ENCODE assay signal across 1 cellular context in genomic region chr4:107999932-108000539, GRCh38.
TF ChIP-seq lines count a peak whose summit lies in the region.

No MANE protein-coding gene starts in this region.

TF ChIP-seq in K562, 482 proteins besides CTCF, POLR2A, EP300 and RAD21 (continued from another document and continues in another):
- TF ChIP-seq BRF2 (IDR thresholded peaks at IDR 0.05; ENCODE audit: borderline replicate concordance, insufficient read depth, insufficient read length): no peak
- TF ChIP-seq PCBP2 (IDR thresholded peaks at IDR 0.05; ENCODE audit: low read depth, low read length, poor library complexity, severe bottlenecking): no peak
- no peak for TF ChIP-seq ZNF586 (CRISPR knock-in tag; conservative IDR thresholded peaks at IDR 0.05)
- no peak for TF ChIP-seq DLX4 (CRISPR knock-in tag; IDR thresholded peaks at IDR 0.05)
- TF ChIP-seq SRSF7 (optimal IDR thresholded peaks at IDR 0.05; ENCODE audit: low read depth, low read length): no peak
- TF ChIP-seq SREBF1 (IDR thresholded peaks at IDR 0.05; ENCODE audit: borderline replicate concordance, low read depth, low read length): no peak
- TF ChIP-seq KLF10 (CRISPR knock-in tag; IDR thresholded peaks at IDR 0.05): no peak
- no peak for TF ChIP-seq YY1 (IDR thresholded peaks at IDR 0.05; ENCODE audit: borderline replicate concordance in 1 of 3, control insufficient read depth in 1 of 3, extremely low read depth in 1 of 3, insufficient read depth in 3 of 3, insufficient read length in 1 of 3, insufficient replicate concordance in 2 of 3, low read depth in 1 of 3, low read length in 2 of 3)
- no peak for TF ChIP-seq MBD2 (IDR thresholded peaks at IDR 0.05; ENCODE audit: borderline replicate concordance, low read depth)
- no peak for TF ChIP-seq DMBX1 (CRISPR knock-in tag; IDR thresholded peaks at IDR 0.05; ENCODE audit: borderline replicate concordance)
- 0 out of 2 replicates have a peak, but pooled peaks have one; percentile 22 for TF ChIP-seq POLR2H (tag; IDR thresholded peaks at IDR 0.05; ENCODE audit: low read depth)
- TF ChIP-seq SNAPC5 (CRISPR knock-in tag; IDR thresholded peaks at IDR 0.05): no peak
- TF ChIP-seq TFAM (CRISPR knock-in tag; conservative IDR thresholded peaks at IDR 0.05): no peak
- no peak for TF ChIP-seq E2F6 (IDR thresholded peaks at IDR 0.05; ENCODE audit: borderline replicate concordance in 1 of 2, extremely low read depth in 1 of 2, insufficient read depth in 1 of 2, insufficient read length in 1 of 2, low read depth in 1 of 2, low read length in 1 of 2, poor library complexity in 1 of 2, severe bottlenecking in 1 of 2)
- TF ChIP-seq GTF2E2 (tag; IDR thresholded peaks at IDR 0.05): no peak
- TF ChIP-seq ZNF518B (CRISPR knock-in tag; IDR thresholded peaks at IDR 0.05): no peak
- no peak for TF ChIP-seq ZNF232 (CRISPR knock-in tag; IDR thresholded peaks at IDR 0.05)
- 0 out of 4 replicates have a peak, but pooled peaks of 1 of the 2 experiments have one; percentile 28 for TF ChIP-seq ZNF318 (IDR thresholded peaks at IDR 0.05; ENCODE audit: borderline replicate concordance in 1 of 2, low read depth in 1 of 2)
- no peak for TF ChIP-seq LCOR (CRISPR knock-in tag; IDR thresholded peaks at IDR 0.05)
- TF ChIP-seq ELF4 (CRISPR knock-in tag; IDR thresholded peaks at IDR 0.05): no peak
- no peak; the same call in 1 of the 2 replicates for TF ChIP-seq ARID1B (IDR thresholded peaks at IDR 0.05)
- no peak for TF ChIP-seq DACH1 (IDR thresholded peaks at IDR 0.05; ENCODE audit: partially characterized antibody)
- TF ChIP-seq JUNB (CRISPR knock-in tag; conservative IDR thresholded peaks at IDR 0.05): no peak
- no peak for TF ChIP-seq ETS2 (tag; IDR thresholded peaks at IDR 0.05; ENCODE audit: borderline replicate concordance, poor library complexity, severe bottlenecking)
- TF ChIP-seq MTA1 (IDR thresholded peaks at IDR 0.05; ENCODE audit: borderline replicate concordance): no peak
- TF ChIP-seq MECOM (CRISPR knock-in tag; IDR thresholded peaks at IDR 0.05): 0 out of 2 replicates have a peak, but pooled peaks have one; percentile 3
- TF ChIP-seq ARID2 (IDR thresholded peaks at IDR 0.05): no peak
- no peak for TF ChIP-seq ZBTB33 (CRISPR knock-in tag; IDR thresholded peaks at IDR 0.05)
- TF ChIP-seq SMARCE1 (IDR thresholded peaks at IDR 0.05): no peak; the same call in 1 of the 2 replicates
- TF ChIP-seq NFIX (CRISPR knock-in tag; IDR thresholded peaks at IDR 0.05; ENCODE audit: low read depth): no peak
- no peak for TF ChIP-seq EHMT2 (IDR thresholded peaks at IDR 0.05)
- TF ChIP-seq CREBBP (IDR thresholded peaks at IDR 0.05; ENCODE audit: low read depth, low read length): no peak
- peak; percentile 55; the same call in 1 of the 2 replicates for TF ChIP-seq CTBP1 (IDR thresholded peaks at IDR 0.05; ENCODE audit: borderline replicate concordance)
- TF ChIP-seq GTF2F1 (IDR thresholded peaks at IDR 0.05; ENCODE audit: low read depth, low read length): no peak
- no peak for TF ChIP-seq ZNF280B (CRISPR knock-in tag; IDR thresholded peaks at IDR 0.05)
- TF ChIP-seq RBM14 (IDR thresholded peaks at IDR 0.05; ENCODE audit: borderline replicate concordance, insufficient read depth, low read depth, low read length): no peak
- TF ChIP-seq SMC3 (conservative IDR thresholded peaks at IDR 0.05; ENCODE audit: insufficient read depth, low read depth, low read length): no peak
- no peak for TF ChIP-seq L3MBTL2 (IDR thresholded peaks at IDR 0.05)
- no peak for TF ChIP-seq ZNF212 (CRISPR knock-in tag; IDR thresholded peaks at IDR 0.05)
- peak; percentile 31; the same call in 1 of the 2 replicates for TF ChIP-seq HDAC2 (IDR thresholded peaks at IDR 0.05)
- no peak for TF ChIP-seq ARID3A (IDR thresholded peaks at IDR 0.05; ENCODE audit: borderline replicate concordance, low read depth, low read length)
- no peak for TF ChIP-seq ZNF41 (CRISPR knock-in tag; conservative IDR thresholded peaks at IDR 0.05)
- TF ChIP-seq GATA2 (CRISPR knock-in tag; IDR thresholded peaks at IDR 0.05): no peak
- no peak for TF ChIP-seq THRAP3 (IDR thresholded peaks at IDR 0.05; ENCODE audit: borderline replicate concordance)
